In the genomic region with DNA sequence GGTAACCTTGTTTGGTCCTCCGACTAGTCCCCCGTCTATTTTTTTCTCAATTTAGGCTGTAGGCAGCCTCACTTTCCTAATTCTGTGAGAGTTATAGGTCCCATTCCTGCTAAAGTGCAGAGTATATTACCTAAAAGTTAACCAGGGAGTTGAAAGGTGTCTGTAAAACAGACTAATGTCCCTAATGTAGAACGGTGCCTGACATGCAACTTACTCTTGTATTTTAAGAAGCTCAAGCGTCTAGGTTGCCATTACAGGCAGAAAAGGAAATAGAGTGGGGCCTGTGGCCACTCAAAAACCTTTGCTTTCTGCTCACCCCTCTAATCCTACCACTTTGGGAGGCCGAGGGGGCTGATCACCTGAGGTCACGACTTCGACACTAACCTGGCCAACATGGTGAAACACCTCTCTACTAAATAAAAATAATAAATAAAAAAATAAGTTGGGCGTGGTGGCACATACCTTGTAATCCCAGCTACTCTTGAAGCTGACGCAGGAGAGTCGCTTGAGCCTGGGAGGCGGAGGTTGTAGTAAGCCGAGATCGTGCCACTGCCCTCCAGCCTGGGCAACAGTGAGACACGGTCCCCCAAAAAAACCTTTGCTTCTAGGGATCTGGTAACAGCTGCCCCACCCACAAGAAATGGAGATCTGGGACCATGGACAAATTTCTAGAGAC, we compare ENCODE assay signal across 1 cellular context.
A peak's percentile ranks its signal among the peaks of the same experiment; 100 is the strongest.
TF ChIP-seq lines count a peak whose summit lies in the region.

No MANE protein-coding gene starts in this region.

TF ChIP-seq in K562, 482 proteins besides CTCF, POLR2A, EP300 and RAD21 (continued from another document and continues in another):
- TF ChIP-seq, protein P1, sequence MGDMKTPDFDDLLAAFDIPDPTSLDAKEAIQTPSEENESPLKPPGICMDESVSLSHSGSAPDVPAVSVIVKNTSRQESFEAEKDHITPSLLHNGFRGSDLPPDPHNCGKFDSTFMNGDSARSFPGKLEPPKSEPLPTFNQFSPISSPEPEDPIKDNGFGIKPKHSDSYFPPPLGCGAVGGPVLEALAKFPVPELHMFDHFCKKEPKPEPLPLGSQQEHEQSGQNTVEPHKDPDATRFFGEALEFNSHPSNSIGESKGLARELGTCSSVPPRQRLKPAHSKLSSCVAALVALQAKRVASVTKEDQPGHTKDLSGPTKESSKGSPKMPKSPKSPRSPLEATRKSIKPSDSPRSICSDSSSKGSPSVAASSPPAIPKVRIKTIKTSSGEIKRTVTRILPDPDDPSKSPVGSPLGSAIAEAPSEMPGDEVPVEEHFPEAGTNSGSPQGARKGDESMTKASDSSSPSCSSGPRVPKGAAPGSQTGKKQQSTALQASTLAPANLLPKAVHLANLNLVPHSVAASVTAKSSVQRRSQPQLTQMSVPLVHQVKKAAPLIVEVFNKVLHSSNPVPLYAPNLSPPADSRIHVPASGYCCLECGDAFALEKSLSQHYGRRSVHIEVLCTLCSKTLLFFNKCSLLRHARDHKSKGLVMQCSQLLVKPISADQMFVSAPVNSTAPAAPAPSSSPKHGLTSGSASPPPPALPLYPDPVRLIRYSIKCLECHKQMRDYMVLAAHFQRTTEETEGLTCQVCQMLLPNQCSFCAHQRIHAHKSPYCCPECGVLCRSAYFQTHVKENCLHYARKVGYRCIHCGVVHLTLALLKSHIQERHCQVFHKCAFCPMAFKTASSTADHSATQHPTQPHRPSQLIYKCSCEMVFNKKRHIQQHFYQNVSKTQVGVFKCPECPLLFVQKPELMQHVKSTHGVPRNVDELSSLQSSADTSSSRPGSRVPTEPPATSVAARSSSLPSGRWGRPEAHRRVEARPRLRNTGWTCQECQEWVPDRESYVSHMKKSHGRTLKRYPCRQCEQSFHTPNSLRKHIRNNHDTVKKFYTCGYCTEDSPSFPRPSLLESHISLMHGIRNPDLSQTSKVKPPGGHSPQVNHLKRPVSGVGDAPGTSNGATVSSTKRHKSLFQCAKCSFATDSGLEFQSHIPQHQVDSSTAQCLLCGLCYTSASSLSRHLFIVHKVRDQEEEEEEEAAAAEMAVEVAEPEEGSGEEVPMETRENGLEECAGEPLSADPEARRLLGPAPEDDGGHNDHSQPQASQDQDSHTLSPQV (IDR thresholded peaks at IDR 0.05), result no peak
- TF ChIP-seq ZNF121 (CRISPR knock-in tag; conservative IDR thresholded peaks at IDR 0.05) (no peak), ELF1 (tag; IDR thresholded peaks at IDR 0.05) (no peak), TAF9B (IDR thresholded peaks at IDR 0.05; ENCODE audit: partially characterized antibody) (no peak), E4F1 (CRISPR knock-in tag; IDR thresholded peaks at IDR 0.05; ENCODE audit: borderline replicate concordance) (no peak), MAFG (tag; conservative IDR thresholded peaks at IDR 0.05) (no peak), SFPQ (IDR thresholded peaks at IDR 0.05; ENCODE audit: low read depth, low read length) (no peak), TRIM28 (IDR thresholded peaks at IDR 0.05) (no peak), CHD1 (IDR thresholded peaks at IDR 0.05; ENCODE audit: low read length) (peak; percentile 19), BDP1 (IDR thresholded peaks at IDR 0.05; ENCODE audit: insufficient read depth, insufficient read length) (no peak), KAT7 (CRISPR knock-in tag; IDR thresholded peaks at IDR 0.05; ENCODE audit: borderline replicate concordance) (no peak), ILK (tag; IDR thresholded peaks at IDR 0.05; ENCODE audit: borderline replicate concordance, low read depth) (no peak), GTF2E2 (tag; IDR thresholded peaks at IDR 0.05) (no peak), DMBX1 (CRISPR knock-in tag; IDR thresholded peaks at IDR 0.05; ENCODE audit: borderline replicate concordance) (no peak), UBTF (IDR thresholded peaks at IDR 0.05; ENCODE audit: borderline replicate concordance in 1 of 2, low read depth in 2 of 2, low read length in 2 of 2) (no peak), ZKSCAN3 (CRISPR knock-in tag; IDR thresholded peaks at IDR 0.05) (no peak), YY1 (IDR thresholded peaks at IDR 0.05; ENCODE audit: borderline replicate concordance in 1 of 3, control insufficient read depth in 1 of 3, extremely low read depth in 1 of 3, insufficient read depth in 3 of 3, insufficient read length in 1 of 3, insufficient replicate concordance in 2 of 3, low read depth in 1 of 3, low read length in 2 of 3) (no peak), NCOA2 (IDR thresholded peaks at IDR 0.05; ENCODE audit: partially characterized antibody in 2 of 2) (no peak), ZC3H8 (IDR thresholded peaks at IDR 0.05) (no peak), DEAF1 (CRISPR knock-in tag; IDR thresholded peaks at IDR 0.05) (no peak; the same call in 1 of the 2 replicates), ZNF217 (CRISPR knock-in tag; IDR thresholded peaks at IDR 0.05) (no peak), COPS2 (conservative IDR thresholded peaks at IDR 0.05) (no peak), PHF8 (IDR thresholded peaks at IDR 0.05; ENCODE audit: borderline replicate concordance, low read length) (0 out of 2 replicates have a peak, but pooled peaks have one; percentile 1), MYNN (IDR thresholded peaks at IDR 0.05) (no peak), MYNN (CRISPR knock-in tag; IDR thresholded peaks at IDR 0.05) (no peak), POLR2B (IDR thresholded peaks at IDR 0.05; ENCODE audit: low read depth, partially characterized antibody) (no peak), CTBP1 (IDR thresholded peaks at IDR 0.05; ENCODE audit: borderline replicate concordance) (no peak), RNF219 (CRISPR knock-in tag; IDR thresholded peaks at IDR 0.05) (no peak), ZNF609 (CRISPR knock-in tag; IDR thresholded peaks at IDR 0.05; ENCODE audit: borderline replicate concordance) (no peak)
